Comparison of ENCODE assay signal across 9 cellular contexts in the genomic region with DNA sequence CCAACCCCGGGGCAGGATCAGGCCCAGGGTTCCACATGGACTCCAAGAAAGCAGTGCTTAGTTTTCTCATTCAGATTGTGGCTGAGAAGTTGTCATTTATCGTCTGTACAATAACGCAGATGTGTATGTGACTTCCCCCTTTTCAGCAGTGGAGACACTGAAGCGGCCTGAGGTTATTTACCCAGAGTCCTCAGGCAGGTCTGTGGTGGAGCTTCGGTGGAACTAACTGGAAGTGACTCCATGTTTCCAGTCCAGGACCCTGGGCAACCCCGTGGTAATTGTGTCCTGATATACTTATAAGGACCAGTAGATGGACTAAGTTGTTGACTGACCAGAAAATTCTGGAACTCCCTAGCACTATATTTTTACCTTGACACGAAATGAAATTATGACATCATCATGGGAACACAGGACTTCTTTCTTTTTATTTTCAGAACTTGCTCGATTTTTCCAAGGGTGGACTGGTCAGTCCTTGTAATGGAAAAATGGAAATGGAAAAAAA. TPM values are rescaled to one million over a fixed set of nuclear protein-coding genes. Genes with fewer than 3 reads are reported as not detected.
DNase-seq lines count a peak whose midpoint lies in the region; ATAC-seq and TF ChIP-seq lines count a peak whose summit lies in the region.
"Had no signal": no experiment of that assay in that cellular context is flagged by ENCODE, and none has a peak within 500 bp of the region (broad histone marks: within the 10 kb centered on the region; RNA-seq: fewer than 3 reads in every experiment).

No MANE protein-coding gene starts in this region.

- CTCF ChIA-PET in activated CD8-positive, alpha-beta memory T cell treated with anti-CD3 and anti-CD28 coated beads, Interleukin-2, amount 10 ng/mL, durations not matched to agents 7 days and 5 days (lab: Charles Lee), result interaction anchor here (1.3 to 6.4 kb wide), 3 partner anchors 18 to 70 kb away, joined by 3 to 83 read pairs (median 54); no protein-coding TSS in a partner anchor

- H3K9ac ChIP-seq in colonic mucosa (ENCODE audit: low read depth in 2 of 2, low read length in 2 of 2), result no peak overlapping the region

- peak overlapping the region; percentile 96 for H3K4me3 Mint-ChIP-seq in activated CD8-positive, alpha-beta memory T cell treated with anti-CD3 and anti-CD28 coated beads, Interleukin-2, amount 10 ng/mL, durations not matched to agents 7 days and 5 days

- H3K4me3 ChIP-seq in colonic mucosa (no peak overlapping the region), thoracic aorta (peak overlapping the region; percentile 88)

- H3K9me3 ChIP-seq in colonic mucosa, result no peaks in the 10 kb centered on the region
- H3K9me3 ChIP-seq in thoracic aorta, result no peaks in the 10 kb centered on the region

- H3K27me3 Mint-ChIP-seq in activated CD8-positive, alpha-beta memory T cell treated with anti-CD3 and anti-CD28 coated beads, Interleukin-2, amount 10 ng/mL, durations not matched to agents 7 days and 5 days, result no peaks in the 10 kb centered on the region

- H3K27ac ChIP-seq in colonic mucosa (peak overlapping the region; percentile 96), thoracic aorta (no peak overlapping the region)

- H3K36me3 ChIP-seq in colonic mucosa (no peaks in the 10 kb centered on the region), thoracic aorta (no peaks in the 10 kb centered on the region)

- TF ChIP-seq CTCF in colonic mucosa (IDR thresholded peaks at IDR 0.05) (no peak), thoracic aorta (IDR thresholded peaks at IDR 0.05) (no peak)

- H3K27ac Mint-ChIP-seq in activated CD8-positive, alpha-beta memory T cell treated with anti-CD3 and anti-CD28 coated beads, Interleukin-2, amount 10 ng/mL, durations not matched to agents 7 days and 5 days, result no peak overlapping the region

- H3K4me1 Mint-ChIP-seq in activated CD8-positive, alpha-beta memory T cell treated with anti-CD3 and anti-CD28 coated beads, Interleukin-2, amount 10 ng/mL, durations not matched to agents 7 days and 5 days, result peaks cover 38% of the 10 kb centered on the region

- ATAC-seq in activated CD8-positive, alpha-beta memory T cell treated with anti-CD3 and anti-CD28 coated beads, Interleukin-2, amount 10 ng/mL, durations not matched to agents 7 days and 5 days, result no peak
- no peak for ATAC-seq in thoracic aorta (ENCODE audit: insufficient number of reproducible peaks, low FRiP score, low read depth)
- no peak for ATAC-seq in GM19463 (IDR thresholded peaks at IDR 0.05; ENCODE audit: unreplicated experiment)
- ATAC-seq in HG03175 (IDR thresholded peaks at IDR 0.05; ENCODE audit: unreplicated experiment), result no peak

- H3K4me1 ChIP-seq in colonic mucosa, result peaks cover 4% of the 10 kb centered on the region
- H3K4me1 ChIP-seq in thoracic aorta (ENCODE audit: control insufficient read depth in 1 of 2, low read depth in 2 of 2), result peaks cover 4 to 31% of the 10 kb centered on the region in 2 donors

- H3K9me3 Mint-ChIP-seq in activated CD8-positive, alpha-beta memory T cell treated with anti-CD3 and anti-CD28 coated beads, Interleukin-2, amount 10 ng/mL, durations not matched to agents 7 days and 5 days (ENCODE audit: low read depth), result no peaks in the 10 kb centered on the region

- peaks cover 30% of the 10 kb centered on the region for H3K36me3 Mint-ChIP-seq in activated CD8-positive, alpha-beta memory T cell treated with anti-CD3 and anti-CD28 coated beads, Interleukin-2, amount 10 ng/mL, durations not matched to agents 7 days and 5 days

- intact Hi-C loops in colonic mucosa (cut with DNase I), result loop anchor here (2.0 to 5.0 kb wide), 2 partner anchors 45 to 55 kb away; no protein-coding TSS in a partner anchor

- no peak for DNase-seq in activated CD8-positive, alpha-beta memory T cell treated with anti-CD3 and anti-CD28 coated beads, Interleukin-2, amount 10 ng/mL, durations not matched to agents 7 days and 5 days
- DNase-seq in activated CD8-positive, alpha-beta memory T cell treated with anti-CD3 and anti-CD28 coated beads, Interleukin-2, amount 50 U/mL, for 48 hours, result no peak
- DNase-seq in OCI-M1 (lab: John Stamatoyannopoulos, UW) (peak; percentile 93), colonic mucosa (no peak), thoracic aorta (ENCODE audit: low spot score) (no peak), cerebellum (ENCODE audit: low spot score) (no peak)
- DNase-seq: stimulated activated CD4-positive, alpha-beta T cell treated with anti-CD3 and anti-CD28 coated beads, Interleukin-2, amount 100 ng/mL, for 48 hours had no signal

- H3K27me3 ChIP-seq in colonic mucosa (no peaks in the 10 kb centered on the region), thoracic aorta (replicated peaks; ENCODE audit: insufficient read depth) (no peaks in the 10 kb centered on the region)

RNA-seq across cellular contexts. Expression of a gene that starts 1.0 kb away (rescaled TPM):
- 10 to 100 TPM; 50.4 to 67.0 TPM for total RNA-seq in activated CD8-positive, alpha-beta memory T cell treated with anti-CD3 and anti-CD28 coated beads, Interleukin-2, amount 10 ng/mL, durations not matched to agents 7 days and 5 days
- total RNA-seq in colonic mucosa (10 to 100 TPM; 19.6 to 20.1 TPM), thoracic aorta (10 to 100 TPM; 20.2 to 55.8 TPM), cerebellum (13.7 TPM)

RNA-seq across cellular contexts. Expression of a gene that starts 53.7 kb away (rescaled TPM):
- 10 to 100 TPM; 38.7 to 41.2 TPM for total RNA-seq in activated CD8-positive, alpha-beta memory T cell treated with anti-CD3 and anti-CD28 coated beads, Interleukin-2, amount 10 ng/mL, durations not matched to agents 7 days and 5 days
- total RNA-seq in colonic mucosa, result 1 to 10 TPM; 3.0 to 8.7 TPM
- 10 to 100 TPM; 19.6 to 30.0 TPM for total RNA-seq in thoracic aorta
- 0.91 TPM for total RNA-seq in cerebellum
